In genomic region chr3:122745365-122746021, GRCh38 we compare ENCODE assay signal across 16 cellular contexts. TPM values are rescaled to one million over a fixed set of nuclear protein-coding genes. Genes with fewer than 3 reads are reported as not detected.
DNase-seq lines count a peak whose midpoint lies in the region; ATAC-seq and TF ChIP-seq lines count a peak whose summit lies in the region.
"Had no signal": no experiment of that assay in that cellular context is flagged by ENCODE, and none has a peak within 500 bp of the region (broad histone marks: within the 10 kb centered on the region; RNA-seq: fewer than 3 reads in every experiment).

No MANE protein-coding gene starts in this region.

- H3K9me3 Mint-ChIP-seq in stimulated activated memory B cell treated with anti-CD40 and anti-IgM and Interleukin-4, amounts not matched to agents 10 μg/mL and 1 μg/mL and 100 μg/mL, for 72 hours = peaks cover 3% of the 10 kb centered on the region

- H3K4me1 Mint-ChIP-seq in stimulated activated memory B cell treated with anti-CD40 and anti-IgM and Interleukin-4, amounts not matched to agents 10 μg/mL and 1 μg/mL and 100 μg/mL, for 72 hours = peaks cover 5% of the 10 kb centered on the region
- H3K4me1 Mint-ChIP-seq: B cell, brain had no signal

- no peak overlapping the region for H3K4me3 Mint-ChIP-seq in stimulated activated memory B cell treated with anti-CD40 and anti-IgM and Interleukin-4, amounts not matched to agents 10 μg/mL and 1 μg/mL and 100 μg/mL, for 72 hours
- H3K4me3 Mint-ChIP-seq: B cell; T-helper 2 cell treated with Interferon-gamma antibody and Interleukin-4, amounts not matched to agents 5 μg/mL and 100 μg/mL, for 36 hours had no signal

- no peaks in the 10 kb centered on the region for H3K9me2 ChIP-seq in hepatocyte (replicated peaks; ENCODE audit: insufficient read depth)

- no peak for TF ChIP-seq CTCF in brain microvascular endothelial cell (IDR thresholded peaks at IDR 0.05; ENCODE audit: low read depth, low read length, missing control alignments)
- TF ChIP-seq CTCF in hepatocyte (IDR thresholded peaks at IDR 0.05; ENCODE audit: poor library complexity) = no peak

- no peaks in the 10 kb centered on the region for H3K27me3 Mint-ChIP-seq in stimulated activated memory B cell treated with anti-CD40 and anti-IgM and Interleukin-4, amounts not matched to agents 10 μg/mL and 1 μg/mL and 100 μg/mL, for 72 hours
- H3K27me3 Mint-ChIP-seq: B cell, brain had no signal

- DNase-seq in ACHN (peak; percentile 25), HPDE6-E6E7 (ENCODE audit: extremely low spot score) (peak; percentile 38), brain microvascular endothelial cell (peak; percentile 49), hepatocyte (ENCODE audit: low spot score) (peak; percentile 43), DMS 273 treated with DMSO at 0.1 percent for 48 hours (lab: John Stamatoyannopoulos, UW) (no peak)
- DNase-seq: activated CD4-positive, alpha-beta T cell treated with anti-CD3 and anti-CD28 coated beads, Interleukin-2, amount 50 U/mL, for 48 hours; activated effector memory CD4-positive, alpha-beta T cell treated with Interleukin-2 at 50 U/mL for 16 hours; Kasumi-1; midbrain had no signal

- H3K27ac Mint-ChIP-seq in stimulated activated memory B cell treated with anti-CD40 and anti-IgM and Interleukin-4, amounts not matched to agents 10 μg/mL and 1 μg/mL and 100 μg/mL, for 72 hours = no peak overlapping the region
- H3K27ac Mint-ChIP-seq: B cell; T-helper 2 cell treated with Interferon-gamma antibody and Interleukin-4, amounts not matched to agents 5 μg/mL and 100 μg/mL, for 36 hours had no signal

- no peaks in the 10 kb centered on the region for H4K20me1 ChIP-seq in hepatocyte (ENCODE audit: insufficient read depth, poor library complexity, severe bottlenecking)

- H3K27ac ChIP-seq in brain microvascular endothelial cell (no peak overlapping the region), hepatocyte (peak overlapping the region; percentile 52)
- H3K27ac ChIP-seq: parathyroid adenoma had no signal

- H3K36me3 Mint-ChIP-seq in stimulated activated memory B cell treated with anti-CD40 and anti-IgM and Interleukin-4, amounts not matched to agents 10 μg/mL and 1 μg/mL and 100 μg/mL, for 72 hours = peaks cover 61% of the 10 kb centered on the region

- H3K79me2 ChIP-seq in hepatocyte = no peaks in the 10 kb centered on the region
- H3K79me2 ChIP-seq: parathyroid adenoma had no signal

- no peaks in the 10 kb centered on the region for H3K36me3 ChIP-seq in brain microvascular endothelial cell (replicated peaks)
- no peaks in the 10 kb centered on the region for H3K36me3 ChIP-seq in hepatocyte (replicated peaks; ENCODE audit: insufficient read depth, low read depth)

- no peak overlapping the region for H3K4me2 ChIP-seq in hepatocyte

- H2AFZ ChIP-seq in hepatocyte = no peak overlapping the region
- H2AFZ ChIP-seq: parathyroid adenoma had no signal

- no peak for ATAC-seq in stimulated activated memory B cell treated with anti-CD40 and anti-IgM and Interleukin-4, amounts not matched to agents 10 μg/mL and 1 μg/mL and 100 μg/mL, for 72 hours
- ATAC-seq in HG02642 (IDR thresholded peaks at IDR 0.05; ENCODE audit: poor library complexity, unreplicated experiment) = no peak
- no peak for ATAC-seq in HG02759 (IDR thresholded peaks at IDR 0.05; ENCODE audit: unreplicated experiment)

- 95% methylated on average over 4 of the region's 4 CpGs for WGBS in hepatocyte (ENCODE audit: low lambda C conversion rate, missing lambda C conversion rate)

- in situ Hi-C loops in ACHN (cut with HindIII; ENCODE audit: low pct_ligation_motif_present, low pct_unique_long_range_greater_than_20kb, low sequenced_read_pairs) = no loop called here
- in situ Hi-C loops in brain microvascular endothelial cell (cut with HindIII; ENCODE audit: low pct_ligation_motif_present, low sequenced_read_pairs) = no loop called here

- no peaks in the 10 kb centered on the region for H3K27me3 ChIP-seq in brain microvascular endothelial cell (replicated peaks)
- no peaks in the 10 kb centered on the region for H3K27me3 ChIP-seq in hepatocyte

- H3K4me3 ChIP-seq in brain microvascular endothelial cell (ENCODE audit: low read depth, low read length) = no peak overlapping the region
- no peak overlapping the region for H3K4me3 ChIP-seq in hepatocyte

- H3K4me1 ChIP-seq in hepatocyte (ENCODE audit: insufficient read depth) = no peaks in the 10 kb centered on the region
- H3K4me1 ChIP-seq: parathyroid adenoma had no signal

- H3K9me3 ChIP-seq in hepatocyte (ENCODE audit: low read depth) = no peaks in the 10 kb centered on the region

RNA-seq across cellular contexts. Expression of gene HSPBAP1, which starts 48.1 kb away (rescaled TPM):
- 7.9 and 11.0 TPM in 2 replicates for total RNA-seq in hepatocyte
- 6.2 and 9.3 TPM in 2 replicates for polyA plus RNA-seq in hepatocyte

RNA-seq across cellular contexts. Expression of gene SLC49A4, which starts 49.4 kb away (rescaled TPM):
- total RNA-seq in hepatocyte = 59.2 and 61.2 TPM in 2 replicates
- polyA plus RNA-seq in hepatocyte = 30.9 and 39.1 TPM in 2 replicates
